ENCODE assay signal across 9 cellular contexts in the genomic region with DNA sequence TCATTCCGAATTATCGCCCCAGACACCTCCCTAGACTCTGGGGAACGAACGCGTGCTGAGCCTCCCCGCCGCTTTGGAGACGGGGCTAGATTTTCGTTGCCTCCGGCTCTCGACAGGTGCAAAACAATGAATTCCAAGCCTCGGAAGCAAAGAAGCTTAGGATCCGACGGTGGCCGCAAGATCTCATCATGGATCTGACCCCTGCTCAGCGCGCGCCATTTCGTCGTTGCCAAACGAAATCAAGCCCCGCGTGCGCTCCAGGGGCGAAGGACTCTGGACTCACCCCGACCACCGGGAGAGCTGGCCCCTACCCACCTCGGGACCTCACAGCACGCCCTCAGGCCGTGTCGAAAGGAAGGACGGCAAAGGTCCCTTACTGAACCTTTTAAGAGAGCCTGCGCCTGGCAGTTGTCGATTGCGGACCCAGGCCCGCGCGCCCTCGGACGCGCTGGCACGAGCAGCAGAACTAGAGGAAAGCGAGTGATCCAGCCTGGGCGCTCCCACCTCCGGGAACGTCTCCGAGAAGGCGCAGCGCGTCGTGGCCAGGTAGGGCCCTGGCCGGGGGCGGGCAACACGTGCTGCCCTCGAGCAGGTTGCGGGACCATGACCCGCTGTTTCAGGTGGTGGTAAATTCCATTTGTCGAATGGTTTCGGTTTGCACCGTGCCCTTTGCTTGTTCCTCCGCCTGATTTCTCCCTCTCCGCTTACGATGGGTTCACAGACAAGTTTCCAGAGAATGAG. TPM values are rescaled to one million over a fixed set of nuclear protein-coding genes. Genes with fewer than 3 reads are reported as not detected.
A peak's percentile ranks its signal among the peaks of the same experiment; 100 is the strongest.
DNase-seq lines count a peak whose midpoint lies in the region; ATAC-seq and TF ChIP-seq lines count a peak whose summit lies in the region.
"Had no signal": no experiment of that assay in that cellular context is flagged by ENCODE, and none has a peak within 500 bp of the region (broad histone marks: within the 10 kb centered on the region; RNA-seq: fewer than 3 reads in every experiment).

No MANE protein-coding gene starts in this region.

- H3K27ac Mint-ChIP-seq in CD4-positive, alpha-beta memory T cell, result peak overlapping the region in 3 of 7 donors; percentile 73 to 83 (median 79)
- H3K27ac Mint-ChIP-seq in brain, result peak overlapping the region in 1 of 5 experiments; percentile 42
- H3K27ac Mint-ChIP-seq in naive thymus-derived CD4-positive, alpha-beta T cell, result peak overlapping the region in 5 of 9 donors; percentile 10 to 78 (median 36)

- no peak for ATAC-seq in naive thymus-derived CD4-positive, alpha-beta T cell

- TF ChIP-seq POLR2A in ovary (IDR thresholded peaks at IDR 0.05), result no peak

- no peaks in the 10 kb centered on the region for H3K9me3 ChIP-seq in CD4-positive, alpha-beta memory T cell (ENCODE audit: control insufficient read depth in 1 of 2, low read length in 2 of 2)
- H3K9me3 ChIP-seq in naive thymus-derived CD4-positive, alpha-beta T cell (ENCODE audit: control insufficient read depth in 2 of 3, low read length in 3 of 3), result no peaks in the 10 kb centered on the region
- H3K9me3 ChIP-seq in ovary, result no peaks in the 10 kb centered on the region

- H3K36me3 ChIP-seq in CD4-positive, alpha-beta memory T cell (ENCODE audit: insufficient read depth, low read length), result peaks cover 6% of the 10 kb centered on the region
- H3K36me3 ChIP-seq in naive thymus-derived CD4-positive, alpha-beta T cell (ENCODE audit: control insufficient read depth in 2 of 3, insufficient read depth in 3 of 3, low read length in 3 of 3), result peaks cover 0 to 21% (median 5%) of the 10 kb centered on the region in 3 experiments
- no peaks in the 10 kb centered on the region for H3K36me3 ChIP-seq in ovary

- H3K27me3 ChIP-seq in CD4-positive, alpha-beta memory T cell (ENCODE audit: insufficient read depth, low read length), result no peaks in the 10 kb centered on the region
- no peaks in the 10 kb centered on the region for H3K27me3 ChIP-seq in naive thymus-derived CD4-positive, alpha-beta T cell (ENCODE audit: control insufficient read depth in 2 of 2, insufficient read depth in 2 of 2, low read length in 2 of 2)
- no peaks in the 10 kb centered on the region for H3K27me3 ChIP-seq in ovary

- no peak overlapping the region for H3K27ac ChIP-seq in CD4-positive, alpha-beta memory T cell (ENCODE audit: low read depth, low read length)
- H3K27ac ChIP-seq in naive thymus-derived CD4-positive, alpha-beta T cell (ENCODE audit: low read depth, low read length), result no peak overlapping the region
- H3K27ac ChIP-seq in ovary, result no peak overlapping the region

- peaks cover 13 to 25% of the 10 kb centered on the region in 2 donors for H3K36me3 Mint-ChIP-seq in CD4-positive, alpha-beta memory T cell
- H3K36me3 Mint-ChIP-seq in brain, result no peaks in the 10 kb centered on the region
- H3K36me3 Mint-ChIP-seq in naive thymus-derived CD4-positive, alpha-beta T cell, result peaks cover 0 to 13% (median 3%) of the 10 kb centered on the region in 5 donors

- CTCF ChIA-PET in CD4-positive, alpha-beta memory T cell (lab: Charles Lee; ENCODE audit: partially characterized antibody), result interaction anchor here (0.6 to 15.6 kb wide), 20 partner anchors 8 to 167 kb away, joined by 3 to 296 read pairs (median 6); no protein-coding TSS in a partner anchor
- CTCF ChIA-PET in naive thymus-derived CD4-positive, alpha-beta T cell (lab: Charles Lee), result interaction anchor here (1.0 to 14.1 kb wide), 7 partner anchors 9 to 170 kb away, joined by 3 to 135 read pairs (median 7); no protein-coding TSS in a partner anchor

- H3K27me3 Mint-ChIP-seq in CD4-positive, alpha-beta memory T cell, result no peaks in the 10 kb centered on the region
- peaks cover 90% of the 10 kb centered on the region for H3K27me3 Mint-ChIP-seq in brain
- no peaks in the 10 kb centered on the region for H3K27me3 Mint-ChIP-seq in naive thymus-derived CD4-positive, alpha-beta T cell

- no peaks in the 10 kb centered on the region for H3K9me3 Mint-ChIP-seq in CD4-positive, alpha-beta memory T cell
- peaks cover 0 to 16% (median 0%) of the 10 kb centered on the region in 5 experiments for H3K9me3 Mint-ChIP-seq in brain
- H3K9me3 Mint-ChIP-seq in naive thymus-derived CD4-positive, alpha-beta T cell, result peaks cover 0 to 2% (median 0%) of the 10 kb centered on the region in 11 donors

- TF ChIP-seq CTCF in HFF-Myc (IDR thresholded peaks at IDR 0.05; ENCODE audit: low read depth, low read length, missing control alignments), result peak; percentile 5
- TF ChIP-seq CTCF in brain (conservative IDR thresholded peaks at IDR 0.05), result no peak
- TF ChIP-seq CTCF in ovary (IDR thresholded peaks at IDR 0.05), result no peak

- intact Hi-C loops in CD4-positive, alpha-beta memory T cell (cut with micrococcal nuclease), result loop anchor here (1.0 to 2.0 kb wide), 3 partner anchors 23 to 273 kb away; no protein-coding TSS in a partner anchor
- intact Hi-C loops in naive thymus-derived CD4-positive, alpha-beta T cell (cut with micrococcal nuclease), result loop anchor here (1.0 to 2.0 kb wide), 5 partner anchors 21 to 170 kb away; no protein-coding TSS in a partner anchor
- intact Hi-C loops in ovary (cut with DNase I), result no loop called here

- peaks cover 56% of the 10 kb centered on the region for H3K4me1 ChIP-seq in CD4-positive, alpha-beta memory T cell (ENCODE audit: insufficient read depth, low read length)
- H3K4me1 ChIP-seq in naive thymus-derived CD4-positive, alpha-beta T cell (ENCODE audit: control insufficient read depth in 2 of 2, insufficient read depth in 2 of 2, low read length in 2 of 2), result peaks cover 25 to 32% of the 10 kb centered on the region in 2 donors
- H3K4me1 ChIP-seq in ovary (ENCODE audit: insufficient read depth), result no peaks in the 10 kb centered on the region

- no peak overlapping the region for H3K4me3 ChIP-seq in CD4-positive, alpha-beta memory T cell (ENCODE audit: low read length in 2 of 2)
- H3K4me3 ChIP-seq in HFF-Myc (replicated peaks; ENCODE audit: low read depth, low read length) (no peak overlapping the region), ovary (no peak overlapping the region)
- H3K4me3 ChIP-seq in naive thymus-derived CD4-positive, alpha-beta T cell (ENCODE audit: low read length), result no peak overlapping the region

- H3K4me3 Mint-ChIP-seq in CD4-positive, alpha-beta memory T cell, result peak overlapping the region in 6 of 8 donors; percentile 26 to 67 (median 54)
- H3K4me3 Mint-ChIP-seq in brain, result peak overlapping the region in 4 of 5 experiments; percentile 41 to 65 (median 46)
- H3K4me3 Mint-ChIP-seq in naive thymus-derived CD4-positive, alpha-beta T cell, result peak overlapping the region; percentile 18 to 98 (median 44)

- no peak for TF ChIP-seq EP300 in ovary (IDR thresholded peaks at IDR 0.05)

- peaks cover 11 to 73% (median 35%) of the 10 kb centered on the region in 4 donors for H3K4me1 Mint-ChIP-seq in CD4-positive, alpha-beta memory T cell
- peaks cover 10% of the 10 kb centered on the region for H3K4me1 Mint-ChIP-seq in brain
- peaks cover 12 to 64% (median 40%) of the 10 kb centered on the region in 7 donors for H3K4me1 Mint-ChIP-seq in naive thymus-derived CD4-positive, alpha-beta T cell

- POLR2A ChIA-PET in CD4-positive, alpha-beta memory T cell (lab: Charles Lee; ENCODE audit: partially characterized antibody), result interaction anchor here (1.3 to 14.0 kb wide), 9 partner anchors 7 to 168 kb away, joined by 3 to 335 read pairs (median 26); no protein-coding TSS in a partner anchor
- POLR2A ChIA-PET in naive thymus-derived CD4-positive, alpha-beta T cell (lab: Charles Lee), result interaction anchor here (0.8 to 4.5 kb wide), 8 partner anchors 20 to 105 kb away, joined by 3 to 14 read pairs (median 5); no protein-coding TSS in a partner anchor

- WGBS in ovary, 3 donors, result 6 to 8% (median 8%) methylated on average over 57 to 63 of the region's 63 CpGs

- DNase-seq in CD4-positive, alpha-beta memory T cell, result no peak
- DNase-seq in HFF-Myc (ENCODE audit: extremely low read depth, low read depth) (no peak), NCI-H1092 treated with DMSO at 0.1 percent for 48 hours (lab: John Stamatoyannopoulos, UW) (no peak), NCI-H2081 (lab: John Stamatoyannopoulos, UW) (no peak), ovary (no peak)
- DNase-seq in naive thymus-derived CD4-positive, alpha-beta T cell, result no peak
- DNase-seq in activated CD4-positive, CD25-positive, alpha-beta regulatory T cell (lab: John Stamatoyannopoulos, UW), result no peak

RNA-seq across cellular contexts. Expression of gene RUNX3, which starts 1.6 kb away (rescaled TPM):
- total RNA-seq in CD4-positive, alpha-beta memory T cell, result 100 to 1,000 TPM; 105 to 112 TPM
- polyA plus RNA-seq in CD4-positive, alpha-beta memory T cell, result 10 to 100 TPM; 12.5 to 50.8 TPM
- polyA plus RNA-seq in brain (ENCODE audit: insufficient read depth, low read depth, low replicate concordance) (1.4 TPM), ovary (1 to 10 TPM in 1 of 2 donors, under 1 TPM in 1; 0.30 to 1.9 TPM)
- total RNA-seq in naive thymus-derived CD4-positive, alpha-beta T cell, result 100 to 1,000 TPM in 2 of 5 experiments, 10 to 100 TPM in 3; 71.4 to 135 (median 96.9) TPM
- 10 to 100 TPM; 14.2 to 25.8 TPM for polyA plus RNA-seq in naive thymus-derived CD4-positive, alpha-beta T cell
- 1 to 10 TPM in 1 of 7 donors, under 1 TPM in 6; 0.23 to 1.3 (median 0.83) TPM for total RNA-seq in ovary
- total RNA-seq: epithelial cell of proximal tubule had no signal

Comparison
In these comparisons a context has a peak if more than half of its experiments do, and no peak if none do; other contexts are left out.
1. intact Hi-C loops: an anchor here in CD4-positive, alpha-beta memory T cell (1.0 to 2.0 kb wide) and naive thymus-derived CD4-positive, alpha-beta T cell (1.0 to 2.0 kb wide); none called in ovary.